ENCODE assay signal across 1 cellular context in genomic region chr14:93115069-93115919, GRCh38.
A peak's percentile ranks its signal among the peaks of the same experiment; 100 is the strongest.
TF ChIP-seq lines count a peak whose summit lies in the region.

No MANE protein-coding gene starts in this region.

TF ChIP-seq in HepG2, 621 proteins besides CTCF, POLR2A, EP300 and RAD21 (continued from another document and continues in another):
- TF ChIP-seq SKIL (CRISPR knock-in tag; IDR thresholded peaks at IDR 0.05; ENCODE audit: borderline replicate concordance): no peak
- no peak for TF ChIP-seq NR1H2 (CRISPR knock-in tag; IDR thresholded peaks at IDR 0.05; ENCODE audit: borderline replicate concordance, low read depth)
- TF ChIP-seq ZFP41 (CRISPR knock-in tag; IDR thresholded peaks at IDR 0.05; ENCODE audit: borderline replicate concordance): no peak
- 0 out of 2 replicates have a peak, but pooled peaks have one; percentile 11 for TF ChIP-seq MED1 (CRISPR knock-in tag; IDR thresholded peaks at IDR 0.05)
- no peak for TF ChIP-seq RERE (CRISPR knock-in tag; IDR thresholded peaks at IDR 0.05; ENCODE audit: low read depth)
- peak; percentile 53; the same call in 1 of the 3 replicates for TF ChIP-seq MXI1 (IDR thresholded peaks at IDR 0.05; ENCODE audit: borderline replicate concordance, low read depth, low read length)
- no peak for TF ChIP-seq RFX1 (IDR thresholded peaks at IDR 0.05)
- no peak for TF ChIP-seq ATRX (CRISPR knock-in tag; IDR thresholded peaks at IDR 0.05; ENCODE audit: borderline replicate concordance)
- TF ChIP-seq MAFF (IDR thresholded peaks at IDR 0.05; ENCODE audit: low read depth, low read length): no peak
- TF ChIP-seq TAF1 (CRISPR knock-in tag; IDR thresholded peaks at IDR 0.05): peak; percentile 45; the same call in 1 of the 2 replicates
- TF ChIP-seq ZNF772 (CRISPR knock-in tag; IDR thresholded peaks at IDR 0.05): no peak
- TF ChIP-seq FOXK2 (IDR thresholded peaks at IDR 0.05): no peak
- TF ChIP-seq MIXL1 (CRISPR knock-in tag; IDR thresholded peaks at IDR 0.05): no peak
- TF ChIP-seq DRAP1 (CRISPR knock-in tag; IDR thresholded peaks at IDR 0.05): no peak
- no peak for TF ChIP-seq DNMT1 (CRISPR knock-in tag; IDR thresholded peaks at IDR 0.05)
- no peak for TF ChIP-seq HMGXB3 (CRISPR knock-in tag; IDR thresholded peaks at IDR 0.05; ENCODE audit: borderline replicate concordance)
- no peak for TF ChIP-seq CEBPG (CRISPR knock-in tag; IDR thresholded peaks at IDR 0.05)
- no peak for TF ChIP-seq GTF3A (CRISPR knock-in tag; conservative IDR thresholded peaks at IDR 0.05)
- TF ChIP-seq SP2 (CRISPR knock-in tag; IDR thresholded peaks at IDR 0.05): no peak
- TF ChIP-seq KDM2A (CRISPR knock-in tag; IDR thresholded peaks at IDR 0.05; ENCODE audit: borderline replicate concordance, low read depth): peak; percentile 49; the same call in 1 of the 2 replicates
- TF ChIP-seq NR3C1 (CRISPR knock-in tag; IDR thresholded peaks at IDR 0.05): no peak
- TF ChIP-seq ZGPAT (CRISPR knock-in tag; IDR thresholded peaks at IDR 0.05): 0 out of 2 replicates have a peak, but pooled peaks have one; percentile 22
- no peak for TF ChIP-seq ONECUT2 (CRISPR knock-in tag; IDR thresholded peaks at IDR 0.05)
- peak; percentile 23; the same call in 1 of the 2 replicates for TF ChIP-seq ZNF558 (CRISPR knock-in tag; IDR thresholded peaks at IDR 0.05; ENCODE audit: borderline replicate concordance)
- no peak for TF ChIP-seq ZFP82 (CRISPR knock-in tag; IDR thresholded peaks at IDR 0.05; ENCODE audit: borderline replicate concordance)
- no peak for TF ChIP-seq XBP1 (CRISPR knock-in tag; IDR thresholded peaks at IDR 0.05)
- no peak for TF ChIP-seq ZSCAN25 (CRISPR knock-in tag; IDR thresholded peaks at IDR 0.05)
- TF ChIP-seq, protein P1, sequence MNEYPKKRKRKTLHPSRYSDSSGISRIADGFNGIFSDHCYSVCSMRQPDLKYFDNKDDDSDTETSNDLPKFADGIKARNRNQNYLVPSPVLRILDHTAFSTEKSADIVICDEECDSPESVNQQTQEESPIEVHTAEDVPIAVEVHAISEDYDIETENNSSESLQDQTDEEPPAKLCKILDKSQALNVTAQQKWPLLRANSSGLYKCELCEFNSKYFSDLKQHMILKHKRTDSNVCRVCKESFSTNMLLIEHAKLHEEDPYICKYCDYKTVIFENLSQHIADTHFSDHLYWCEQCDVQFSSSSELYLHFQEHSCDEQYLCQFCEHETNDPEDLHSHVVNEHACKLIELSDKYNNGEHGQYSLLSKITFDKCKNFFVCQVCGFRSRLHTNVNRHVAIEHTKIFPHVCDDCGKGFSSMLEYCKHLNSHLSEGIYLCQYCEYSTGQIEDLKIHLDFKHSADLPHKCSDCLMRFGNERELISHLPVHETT (CRISPR knock-in tag; conservative IDR thresholded peaks at IDR 0.05): no peak
- no peak for TF ChIP-seq SNAI1 (CRISPR knock-in tag; IDR thresholded peaks at IDR 0.05; ENCODE audit: borderline replicate concordance)
- peak; percentile 19 for TF ChIP-seq ZFX (CRISPR knock-in tag; IDR thresholded peaks at IDR 0.05; ENCODE audit: low read depth)
- TF ChIP-seq SNRNP70 (IDR thresholded peaks at IDR 0.05; ENCODE audit: low read depth, low read length): no peak
- TF ChIP-seq, protein P2, sequence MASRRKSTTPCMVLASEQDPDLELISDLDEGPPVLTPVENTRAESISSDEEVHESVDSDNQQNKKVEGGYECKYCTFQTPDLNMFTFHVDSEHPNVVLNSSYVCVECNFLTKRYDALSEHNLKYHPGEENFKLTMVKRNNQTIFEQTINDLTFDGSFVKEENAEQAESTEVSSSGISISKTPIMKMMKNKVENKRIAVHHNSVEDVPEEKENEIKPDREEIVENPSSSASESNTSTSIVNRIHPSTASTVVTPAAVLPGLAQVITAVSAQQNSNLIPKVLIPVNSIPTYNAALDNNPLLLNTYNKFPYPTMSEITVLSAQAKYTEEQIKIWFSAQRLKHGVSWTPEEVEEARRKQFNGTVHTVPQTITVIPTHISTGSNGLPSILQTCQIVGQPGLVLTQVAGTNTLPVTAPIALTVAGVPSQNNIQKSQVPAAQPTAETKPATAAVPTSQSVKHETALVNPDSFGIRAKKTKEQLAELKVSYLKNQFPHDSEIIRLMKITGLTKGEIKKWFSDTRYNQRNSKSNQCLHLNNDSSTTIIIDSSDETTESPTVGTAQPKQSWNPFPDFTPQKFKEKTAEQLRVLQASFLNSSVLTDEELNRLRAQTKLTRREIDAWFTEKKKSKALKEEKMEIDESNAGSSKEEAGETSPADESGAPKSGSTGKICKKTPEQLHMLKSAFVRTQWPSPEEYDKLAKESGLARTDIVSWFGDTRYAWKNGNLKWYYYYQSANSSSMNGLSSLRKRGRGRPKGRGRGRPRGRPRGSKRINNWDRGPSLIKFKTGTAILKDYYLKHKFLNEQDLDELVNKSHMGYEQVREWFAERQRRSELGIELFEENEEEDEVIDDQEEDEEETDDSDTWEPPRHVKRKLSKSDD (CRISPR knock-in tag; IDR thresholded peaks at IDR 0.05; ENCODE audit: low read depth): no peak
- no peak for TF ChIP-seq ZNF577 (CRISPR knock-in tag; IDR thresholded peaks at IDR 0.05; ENCODE audit: borderline replicate concordance, low read depth)
- no peak for TF ChIP-seq NCOA1 (CRISPR knock-in tag; IDR thresholded peaks at IDR 0.05)
- peak; percentile 45; the same call in 1 of the 2 replicates for TF ChIP-seq NRL (CRISPR knock-in tag; IDR thresholded peaks at IDR 0.05; ENCODE audit: borderline replicate concordance)
- TF ChIP-seq, protein P3, sequence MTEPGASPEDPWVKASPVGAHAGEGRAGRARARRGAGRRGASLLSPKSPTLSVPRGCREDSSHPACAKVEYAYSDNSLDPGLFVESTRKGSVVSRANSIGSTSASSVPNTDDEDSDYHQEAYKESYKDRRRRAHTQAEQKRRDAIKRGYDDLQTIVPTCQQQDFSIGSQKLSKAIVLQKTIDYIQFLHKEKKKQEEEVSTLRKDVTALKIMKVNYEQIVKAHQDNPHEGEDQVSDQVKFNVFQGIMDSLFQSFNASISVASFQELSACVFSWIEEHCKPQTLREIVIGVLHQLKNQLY (CRISPR knock-in tag; IDR thresholded peaks at IDR 0.05): no peak
- no peak for TF ChIP-seq ZNF563 (CRISPR knock-in tag; IDR thresholded peaks at IDR 0.05)
- 0 out of 2 replicates have a peak, but pooled peaks have one; percentile 12 for TF ChIP-seq MED13 (CRISPR knock-in tag; IDR thresholded peaks at IDR 0.05)
- no peak for TF ChIP-seq EED (CRISPR knock-in tag; IDR thresholded peaks at IDR 0.05)
- peak; percentile 69 for TF ChIP-seq PHF8 (CRISPR knock-in tag; IDR thresholded peaks at IDR 0.05)
- TF ChIP-seq KLF16 (CRISPR knock-in tag; IDR thresholded peaks at IDR 0.05): 0 out of 4 replicates have a peak, but pooled peaks of 1 of the 2 experiments have one; percentile 13
- TF ChIP-seq ZNF460 (CRISPR knock-in tag; IDR thresholded peaks at IDR 0.05; ENCODE audit: borderline replicate concordance): no peak
- no peak for TF ChIP-seq HNF4G (IDR thresholded peaks at IDR 0.05; ENCODE audit: borderline replicate concordance, low read depth, low read length)
- no peak for TF ChIP-seq HNF4G (CRISPR knock-in tag; IDR thresholded peaks at IDR 0.05; ENCODE audit: borderline replicate concordance, low read depth)
